Comparison of ENCODE assay signal across 16 cellular contexts in the genomic region with DNA sequence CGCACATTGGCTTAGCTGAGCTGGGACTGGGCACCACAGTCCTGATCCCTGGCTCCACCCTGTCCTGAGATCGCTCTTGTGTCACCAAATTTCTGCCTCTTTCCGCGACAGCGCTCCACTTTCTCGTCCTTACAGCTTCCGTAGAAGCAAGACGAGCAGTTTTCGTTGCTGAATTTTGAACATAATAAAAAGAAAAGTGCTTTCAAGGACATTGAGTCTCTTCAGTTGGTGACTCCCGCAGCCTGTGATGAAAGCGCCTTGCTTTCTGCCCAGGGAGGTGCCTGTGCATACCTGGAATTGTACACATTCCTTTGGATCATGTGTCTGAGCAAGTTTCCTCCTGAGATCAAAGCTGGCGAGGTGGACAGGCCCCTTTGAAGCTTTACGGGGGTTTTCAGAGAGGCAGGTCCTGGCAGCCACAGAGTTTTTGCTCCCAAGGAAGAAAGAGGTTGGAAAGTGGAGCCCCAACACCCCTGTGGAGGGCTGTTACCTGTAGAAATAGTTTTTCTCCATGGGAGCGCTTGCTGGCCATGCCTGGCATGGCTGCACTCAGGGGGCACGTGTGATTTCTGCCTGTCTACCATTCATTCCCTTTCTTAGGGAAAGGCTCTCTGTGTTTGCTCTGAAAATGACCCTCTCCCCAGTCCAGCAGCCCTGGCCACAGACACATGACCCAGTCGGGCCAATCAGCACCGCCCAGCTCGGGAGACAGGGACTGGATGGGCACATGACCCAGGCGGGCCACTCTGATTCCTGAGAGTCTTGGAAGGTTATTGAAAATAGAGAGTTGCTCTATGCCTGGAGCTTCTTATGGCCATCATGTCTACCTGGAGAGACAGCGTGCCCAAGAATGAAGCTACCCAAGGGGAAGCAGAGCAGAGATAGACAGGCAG.
A peak's percentile ranks its signal among the peaks of the same experiment; 100 is the strongest.
DNase-seq lines count a peak whose midpoint lies in the region; ATAC-seq and TF ChIP-seq lines count a peak whose summit lies in the region.
"Had no signal": no experiment of that assay in that cellular context is flagged by ENCODE, and none has a peak within 500 bp of the region (broad histone marks: within the 10 kb centered on the region; RNA-seq: fewer than 3 reads in every experiment).

No MANE protein-coding gene starts in this region.

- H2BK120ac ChIP-seq in neuronal stem cell (ENCODE audit: low read depth, low read length) = no peak overlapping the region

- H3K4me3 Mint-ChIP-seq in glutamatergic neuron (ENCODE audit: unreplicated experiment) = no peak overlapping the region
- H3K4me3 Mint-ChIP-seq: activated T-helper 17 cell treated with anti-CD3 and anti-CD28 coated beads, Interleukin-2, amount 50 U/mL, for 72 hours; B cell; central memory CD8-positive, alpha-beta T cell; immature natural killer cell had no signal

- H3K14ac ChIP-seq in neuronal stem cell (ENCODE audit: low read length) = no peak overlapping the region

- H3K36me3 ChIP-seq in esophagus muscularis mucosa (no peaks in the 10 kb centered on the region), neuronal stem cell (replicated peaks in 1 of 2; ENCODE audit: control insufficient read depth in 2 of 2, insufficient read depth in 2 of 2, low read length in 2 of 2) (no peaks in the 10 kb centered on the region)
- H3K36me3 ChIP-seq: neutrophil had no signal

- H3K4me1 ChIP-seq in esophagus muscularis mucosa (peaks cover 13 to 36% (median 24%) of the 10 kb centered on the region in 4 donors), neuronal stem cell (ENCODE audit: control insufficient read depth in 2 of 2, insufficient read depth in 1 of 2, low read depth in 1 of 2, low read length in 2 of 2) (peaks cover 13 to 23% of the 10 kb centered on the region in 2 donors)

- no peak overlapping the region for H3K4me2 ChIP-seq in neuronal stem cell (ENCODE audit: insufficient read depth, low read length, poor library complexity, severe bottlenecking)

- intact Hi-C loops in esophagus muscularis mucosa (cut with DNase I) = no loop called here

- H2BK15ac ChIP-seq in neuronal stem cell (ENCODE audit: low read length) = no peak overlapping the region

- no peaks in the 10 kb centered on the region for H3K9me3 ChIP-seq in esophagus muscularis mucosa
- H3K9me3 ChIP-seq in neuronal stem cell (replicated peaks in 1 of 2; ENCODE audit: control insufficient read depth in 2 of 2, insufficient read depth in 1 of 2, low read depth in 1 of 2, low read length in 2 of 2) = no peaks in the 10 kb centered on the region
- H3K9me3 ChIP-seq: neutrophil had no signal

- TF ChIP-seq CTCF in esophagus muscularis mucosa (IDR thresholded peaks at IDR 0.05) (no peak), glutamatergic neuron (IDR thresholded peaks at IDR 0.05; ENCODE audit: partially characterized antibody, unreplicated experiment) (no peak)

- no peak overlapping the region for H4K91ac ChIP-seq in neuronal stem cell (ENCODE audit: low read depth, low read length, poor library complexity)

- no peak overlapping the region for H2AFZ ChIP-seq in neuronal stem cell (ENCODE audit: low read length)

- H3K27ac ChIP-seq in esophagus muscularis mucosa (replicated peaks in 1 of 4) (no peak overlapping the region), neuronal stem cell (replicated peaks; ENCODE audit: low read length) (no peak overlapping the region)
- H3K27ac ChIP-seq: neutrophil had no signal

- H3K23ac ChIP-seq in neuronal stem cell (ENCODE audit: low read depth, low read length, poor library complexity) = no peak overlapping the region

- no peaks in the 10 kb centered on the region for H3K79me1 ChIP-seq in neuronal stem cell (ENCODE audit: low read depth, low read length)

- TF ChIP-seq EP300 in esophagus muscularis mucosa (IDR thresholded peaks at IDR 0.05) = no peak

- peaks cover 10% of the 10 kb centered on the region for H3K9me3 Mint-ChIP-seq in glutamatergic neuron (ENCODE audit: unreplicated experiment)
- H3K9me3 Mint-ChIP-seq: activated T-helper 17 cell treated with anti-CD3 and anti-CD28 coated beads, Interleukin-2, amount 50 U/mL, for 72 hours; central memory CD8-positive, alpha-beta T cell; immature natural killer cell had no signal

- peaks cover 2% of the 10 kb centered on the region for H3K4me1 Mint-ChIP-seq in glutamatergic neuron (ENCODE audit: low read depth, unreplicated experiment)
- H3K4me1 Mint-ChIP-seq: activated T-helper 17 cell treated with anti-CD3 and anti-CD28 coated beads, Interleukin-2, amount 50 U/mL, for 72 hours; B cell; central memory CD8-positive, alpha-beta T cell; immature natural killer cell had no signal

- no peak overlapping the region for H2BK12ac ChIP-seq in neuronal stem cell (ENCODE audit: low read length)

- H3K36me3 Mint-ChIP-seq in glutamatergic neuron (ENCODE audit: unreplicated experiment) = peaks cover 7% of the 10 kb centered on the region
- H3K36me3 Mint-ChIP-seq: immature natural killer cell had no signal

- DNase-seq in ELF-1 (ENCODE audit: low read depth, low spot score) = peak; percentile 90
- peak; percentile 64 for DNase-seq in NOMO-1 treated with dmso at 0.1 percent for 144 hours (lab: John Stamatoyannopoulos, UW; ENCODE audit: unreplicated experiment)
- DNase-seq in esophagus muscularis mucosa (ENCODE audit: extremely low spot score) = peak; percentile 81
- DNase-seq in neuronal stem cell (ENCODE audit: low spot score) = no peak
- no peak for DNase-seq in activated gamma-delta T cell (lab: John Stamatoyannopoulos, UW)
- no peak for DNase-seq in glutamatergic neuron
- DNase-seq: activated CD4-positive, CD25-positive, alpha-beta regulatory T cell; immature natural killer cell; NCI-H510A treated with DMSO at 0.1 percent for 48 hours; SHP77 treated with DMSO at 0.1 percent for 48 hours had no signal

- no peak overlapping the region for H3K4ac ChIP-seq in neuronal stem cell (ENCODE audit: low read length)

- H3K27me3 ChIP-seq in esophagus muscularis mucosa (peaks cover 0 to 6% (median 0%) of the 10 kb centered on the region in 4 donors), neuronal stem cell (ENCODE audit: control insufficient read depth in 3 of 3, insufficient read depth in 3 of 3, low read depth in 1 of 3, low read length in 3 of 3) (no peaks in the 10 kb centered on the region)
- H3K27me3 ChIP-seq: neutrophil had no signal

- no peak overlapping the region for H2AK5ac ChIP-seq in neuronal stem cell (ENCODE audit: low read depth, low read length)

- H3K4me3 ChIP-seq in esophagus muscularis mucosa (no peak overlapping the region), neuronal stem cell (ENCODE audit: low read length in 2 of 2) (peak overlapping the region in 1 of 2 donors; percentile 10)

- H3K27me3 Mint-ChIP-seq in glutamatergic neuron (ENCODE audit: unreplicated experiment) = peaks cover 5% of the 10 kb centered on the region

- H3K9ac ChIP-seq in neuronal stem cell (ENCODE audit: low read depth, low read length, poor library complexity) = no peak overlapping the region

- H2BK5ac ChIP-seq in neuronal stem cell (ENCODE audit: low read length) = peak overlapping the region; percentile 55

- WGBS in esophagus muscularis mucosa = 82% methylated on average over 19 of the region's 20 CpGs
- WGBS in neuronal stem cell (ENCODE audit: extremely low coverage in 2 of 2, insufficient read length in 2 of 2, insufficient replicate concordance in 1 of 2), 2 donors = no CpG with 5 or more reads among the region's 20 CpGs

- no peak for ATAC-seq in GM21723 (IDR thresholded peaks at IDR 0.05; ENCODE audit: unreplicated experiment)
- ATAC-seq in HG03432 (IDR thresholded peaks at IDR 0.05; ENCODE audit: unreplicated experiment) = no peak
- ATAC-seq: activated T-helper 17 cell treated with anti-CD3 and anti-CD28 coated beads, Interleukin-2, amount 50 U/mL, for 72 hours had no signal

- H3K18ac ChIP-seq in neuronal stem cell (ENCODE audit: low read length) = no peak overlapping the region

- no peak overlapping the region for H4K8ac ChIP-seq in neuronal stem cell (ENCODE audit: low read depth, low read length)

- no peak for TF ChIP-seq POLR2A in esophagus muscularis mucosa (IDR thresholded peaks at IDR 0.05; ENCODE audit: low read depth)

- no peak overlapping the region for H3K27ac Mint-ChIP-seq in glutamatergic neuron (ENCODE audit: unreplicated experiment)
- H3K27ac Mint-ChIP-seq: activated T-helper 17 cell treated with anti-CD3 and anti-CD28 coated beads, Interleukin-2, amount 50 U/mL, for 72 hours; B cell; immature natural killer cell had no signal

Comparison
In these comparisons a context has a peak if more than half of its experiments do, and no peak if none do; other contexts are left out.
1. DNase-seq: peak in ELF-1 (single experiment), NOMO-1 treated with dmso at 0.1 percent for 144 hours (single experiment) and esophagus muscularis mucosa (single experiment); none in neuronal stem cell (single experiment), activated gamma-delta T cell (single experiment) and glutamatergic neuron (single experiment).